In genomic region chr18:621181-621580, GRCh38 we compare ENCODE assay signal across 26 cellular contexts. TPM values are rescaled to one million over a fixed set of nuclear protein-coding genes. Genes with fewer than 3 reads are reported as not detected.
A peak's percentile ranks its signal among the peaks of the same experiment; 100 is the strongest.
DNase-seq lines count a peak whose midpoint lies in the region; ATAC-seq, FAIRE-seq and TF ChIP-seq lines count a peak whose summit lies in the region.
"Had no signal": no experiment of that assay in that cellular context is flagged by ENCODE, and none has a peak within 500 bp of the region (broad histone marks: within the 10 kb centered on the region; RNA-seq: fewer than 3 reads in every experiment).

No MANE protein-coding gene starts in this region.

- no peaks in the 10 kb centered on the region for H4K20me1 ChIP-seq in astrocyte (ENCODE audit: insufficient read depth, low read length)

- peak; percentile 81 for DNase-seq in AG20443 (ENCODE audit: low spot score)
- peak; percentile 42 for DNase-seq in H54 (ENCODE audit: insufficient read length, low spot score)
- DNase-seq in astrocyte (ENCODE audit: low read depth): peak; percentile 40
- peak; percentile 19 for DNase-seq in kidney tubule cell (ENCODE audit: low spot score)
- DNase-seq in stimulated activated CD4-positive, alpha-beta T cell treated with anti-CD3 and anti-CD28 coated beads, Interleukin-2, amount 100 ng/mL, for 48 hours: no peak
- DNase-seq in pons (ENCODE audit: low spot score): no peak
- DNase-seq: activated CD4-positive, alpha-beta memory T cell treated with anti-CD3 and anti-CD28 coated beads, Interleukin-2, amount 10 ng/mL, durations not matched to agents 7 days and 5 days; activated naive CD4-positive, alpha-beta T cell treated with anti-CD3 and anti-CD28 coated beads, Interleukin-2, amount 50 U/mL, for 16 hours; activated T-cell treated with anti-CD3 and anti-CD28 coated beads, Interleukin-2, amount 50 U/mL, for 4 hours; AML-193; DND-41; heart left ventricle; naive thymus-derived CD8-positive, alpha-beta T cell; NCI-H1436 treated with DMSO at 0.1 percent for 48 hours; NCI-H2227 treated with DMSO at 0.1 percent for 48 hours; posterior cingulate gyrus; SHP77 treated with DMSO at 0.1 percent for 48 hours; stimulated activated CD4-positive, alpha-beta T cell treated with anti-CD3 and anti-CD28 coated beads, Interleukin-4, amount 100 ng/mL, for 24 hours had no signal

- TF ChIP-seq CTCF in astrocyte (IDR thresholded peaks at IDR 0.05; ENCODE audit: insufficient read depth, low read depth, low read length): no peak

- FAIRE-seq in H54 (lab: Jason Lieb, UNC) (peak; percentile 70), astrocyte (lab: Jason Lieb, UNC) (no peak)
- FAIRE-seq: endothelial cell of umbilical vein, urothelium cell line had no signal

- no peak overlapping the region for H3K4me3 Mint-ChIP-seq in astrocyte (ENCODE audit: unreplicated experiment)
- H3K4me3 Mint-ChIP-seq: activated CD4-positive, alpha-beta memory T cell treated with anti-CD3 and anti-CD28 coated beads, Interleukin-2, amount 10 ng/mL, durations not matched to agents 7 days and 5 days; activated T-cell treated with anti-CD3 and anti-CD28 coated beads, Interleukin-2, amount 50 U/mL, for 4 hours; naive thymus-derived CD8-positive, alpha-beta T cell had no signal

- H3K4me1 Mint-ChIP-seq in astrocyte (ENCODE audit: low read depth, unreplicated experiment): no peaks in the 10 kb centered on the region
- H3K4me1 Mint-ChIP-seq: activated CD4-positive, alpha-beta memory T cell treated with anti-CD3 and anti-CD28 coated beads, Interleukin-2, amount 10 ng/mL, durations not matched to agents 7 days and 5 days had no signal

- no peak overlapping the region for H3K27ac Mint-ChIP-seq in astrocyte (ENCODE audit: unreplicated experiment)
- H3K27ac Mint-ChIP-seq: activated CD4-positive, alpha-beta memory T cell treated with anti-CD3 and anti-CD28 coated beads, Interleukin-2, amount 10 ng/mL, durations not matched to agents 7 days and 5 days; naive thymus-derived CD8-positive, alpha-beta T cell had no signal

- TF ChIP-seq POLR2A in H54 (IDR thresholded peaks at IDR 0.05; ENCODE audit: low read depth, low read length): no peak

- no peaks in the 10 kb centered on the region for H3K36me3 Mint-ChIP-seq in astrocyte (ENCODE audit: low read depth, unreplicated experiment)
- H3K36me3 Mint-ChIP-seq: naive thymus-derived CD8-positive, alpha-beta T cell had no signal

- H3K4me3 ChIP-seq in astrocyte (ENCODE audit: insufficient read depth, low read depth, low read length): no peak overlapping the region
- H3K4me3 ChIP-seq: coronary artery, heart left ventricle, skin epidermis had no signal

- no peak overlapping the region for H3K4me2 ChIP-seq in astrocyte (ENCODE audit: low read length)

- H3K27ac ChIP-seq in astrocyte (ENCODE audit: low read depth, low read length): no peak overlapping the region
- H3K27ac ChIP-seq: coronary artery, heart left ventricle, skin epidermis had no signal

- H3K27me3 Mint-ChIP-seq in astrocyte (ENCODE audit: low read depth, unreplicated experiment): peaks cover 16% of the 10 kb centered on the region

- ATAC-seq in HG03469 (IDR thresholded peaks at IDR 0.05; ENCODE audit: unreplicated experiment) (no peak), GM18517 (IDR thresholded peaks at IDR 0.05; ENCODE audit: unreplicated experiment) (no peak)
- ATAC-seq: activated T-cell treated with anti-CD3 and anti-CD28 coated beads, Interleukin-2, amount 50 U/mL, for 4 hours; heart left ventricle; naive thymus-derived CD8-positive, alpha-beta T cell had no signal

- no peak overlapping the region for H3K9ac ChIP-seq in astrocyte (ENCODE audit: low read length)

- no peaks in the 10 kb centered on the region for H3K9me3 Mint-ChIP-seq in astrocyte (ENCODE audit: unreplicated experiment)
- H3K9me3 Mint-ChIP-seq: activated CD4-positive, alpha-beta memory T cell treated with anti-CD3 and anti-CD28 coated beads, Interleukin-2, amount 10 ng/mL, durations not matched to agents 7 days and 5 days; activated T-cell treated with anti-CD3 and anti-CD28 coated beads, Interleukin-2, amount 50 U/mL, for 4 hours; naive thymus-derived CD8-positive, alpha-beta T cell had no signal

- H3K4me1 ChIP-seq in astrocyte (ENCODE audit: insufficient read depth, low read length): no peaks in the 10 kb centered on the region

- no peaks in the 10 kb centered on the region for H3K9me3 ChIP-seq in astrocyte (ENCODE audit: insufficient read depth, low read depth, low read length)
- H3K9me3 ChIP-seq: heart left ventricle had no signal

- no peaks in the 10 kb centered on the region for H3K79me2 ChIP-seq in astrocyte (ENCODE audit: insufficient read depth, low read length)

- no peaks in the 10 kb centered on the region for H3K36me3 ChIP-seq in astrocyte (ENCODE audit: insufficient read depth, low read length)
- H3K36me3 ChIP-seq: heart left ventricle had no signal

- peaks cover 22% of the 10 kb centered on the region for H3K27me3 ChIP-seq in astrocyte (ENCODE audit: insufficient read depth, low read length)

- no peak overlapping the region for H2AFZ ChIP-seq in astrocyte (ENCODE audit: low read depth, low read length)

RNA-seq across cellular contexts. Expression of gene CLUL1, which starts 24.4 kb away (rescaled TPM):
- total RNA-seq in astrocyte: 0.55 and 1.4 TPM in 2 replicates
- total RNA-seq: activated CD4-positive, alpha-beta memory T cell treated with anti-CD3 and anti-CD28 coated beads, Interleukin-2, amount 10 ng/mL, durations not matched to agents 7 days and 5 days; activated T-cell treated with anti-CD3 and anti-CD28 coated beads, Interleukin-2, amount 50 U/mL, for 4 hours; endothelial cell of umbilical vein; T-helper 1 cell treated with Interleukin-12 subunit alpha and Interleukin-12 subunit beta and Interleukin-4 antibody, amounts not matched to agents 30 ng/mL and 1 ng/mL, for 36 hours had no signal

RNA-seq across cellular contexts. Expression of gene TYMS, which starts 36.3 kb away (rescaled TPM):
- 26.6 and 38.7 TPM in 2 replicates for total RNA-seq in astrocyte
- total RNA-seq: naive thymus-derived CD8-positive, alpha-beta T cell had no signal

RNA-seq across cellular contexts. Expression of gene CETN1, which starts 41.0 kb away (rescaled TPM):
- not detected in 2 replicates for total RNA-seq in astrocyte
- total RNA-seq: activated CD4-positive, alpha-beta memory T cell treated with anti-CD3 and anti-CD28 coated beads, Interleukin-2, amount 10 ng/mL, durations not matched to agents 7 days and 5 days; activated T-cell treated with anti-CD3 and anti-CD28 coated beads, Interleukin-2, amount 50 U/mL, for 4 hours; endothelial cell of umbilical vein; heart left ventricle; naive thymus-derived CD8-positive, alpha-beta T cell; subcutaneous adipose tissue; T-helper 1 cell treated with Interleukin-12 subunit alpha and Interleukin-12 subunit beta and Interleukin-4 antibody, amounts not matched to agents 30 ng/mL and 1 ng/mL, for 36 hours had no signal

Comparison
In these comparisons a context has a peak if more than half of its experiments do, and no peak if none do; other contexts are left out.
1. DNase-seq: peak in AG20443 (single experiment), H54 (single experiment), astrocyte (single experiment) and kidney tubule cell (single experiment); none in stimulated activated CD4-positive, alpha-beta T cell treated with anti-CD3 and anti-CD28 coated beads, Interleukin-2, amount 100 ng/mL, for 48 hours (0 of 2) and pons (single experiment).